ENCODE assay signal across 9 cellular contexts in genomic region chr9:69036799-69037198, GRCh38. TPM values are rescaled to one million over a fixed set of nuclear protein-coding genes. Genes with fewer than 3 reads are reported as not detected.
A peak's percentile ranks its signal among the peaks of the same experiment; 100 is the strongest.
DNase-seq lines count a peak whose midpoint lies in the region; ATAC-seq, FAIRE-seq and TF ChIP-seq lines count a peak whose summit lies in the region.
"Had no signal": no experiment of that assay in that cellular context is flagged by ENCODE, and none has a peak within 500 bp of the region (broad histone marks: within the 10 kb centered on the region; RNA-seq: fewer than 3 reads in every experiment).

No MANE protein-coding gene starts in this region.

- H3K27ac ChIP-seq in A549 (peak overlapping the region; percentile 93 to 98; a peak in 5 of 6 replicates), HUES48 (ENCODE audit: low read depth, low read length) (peak overlapping the region; percentile 18), body of pancreas (peak overlapping the region in 3 of 4 donors; percentile 87 to 91 (median 88))

- in situ Hi-C loops in ACHN (cut with HindIII; ENCODE audit: low pct_ligation_motif_present, low pct_unique_long_range_greater_than_20kb, low sequenced_read_pairs): no loop called here

- TF ChIP-seq POLR2A in A549 (IDR thresholded peaks at IDR 0.05; ENCODE audit: low read length) (no peak), body of pancreas (IDR thresholded peaks at IDR 0.05) (no peak)

- H3K36me3 ChIP-seq in HUES48 (ENCODE audit: control insufficient read depth, insufficient read depth, low read length) (no peaks in the 10 kb centered on the region; the same call in 1 of the 2 replicates), body of pancreas (replicated peaks in 1 of 2; ENCODE audit: insufficient read depth in 1 of 2, low read depth in 2 of 2) (no peaks in the 10 kb centered on the region)

- no peak for FAIRE-seq in A549 (lab: Jason Lieb, UNC)

- H3K9me3 Mint-ChIP-seq in mesothelial cell of epicardium: no peaks in the 10 kb centered on the region

- no peaks in the 10 kb centered on the region for H3K27me3 Mint-ChIP-seq in mesothelial cell of epicardium (ENCODE audit: low read depth)

- H3K4me3 ChIP-seq in A549: peak overlapping the region; percentile 70
- peak overlapping the region; percentile 100 for H3K4me3 ChIP-seq in HUES48 (ENCODE audit: low read depth, low read length)
- H3K4me3 ChIP-seq in body of pancreas: no peak overlapping the region

- peak overlapping the region; percentile 90 for H3K9ac ChIP-seq in HUES48 (ENCODE audit: low read depth, low read length)

- POLR2A ChIA-PET in A549 (lab: Yijun Ruan, JAX): interaction anchor here (1.0 to 2.2 kb wide), 3 partner anchors 8 to 121 kb away, joined by 3 to 6 read pairs (median 5); no protein-coding TSS in a partner anchor

- no peak for TF ChIP-seq RAD21 in A549 (conservative IDR thresholded peaks at IDR 0.05 in 1 of 2, IDR thresholded peaks at IDR 0.05 in 1 of 2)

- TF ChIP-seq EP300 in A549 (IDR thresholded peaks at IDR 0.05): no peak

- H3K4me1 ChIP-seq in A549: peaks cover 7% of the 10 kb centered on the region; the same call in 2 of the 3 replicates
- H3K4me1 ChIP-seq in HUES48 (ENCODE audit: control insufficient read depth, insufficient read depth, low read length): peaks cover 6% of the 10 kb centered on the region
- H3K4me1 ChIP-seq in body of pancreas: peaks cover 11% of the 10 kb centered on the region

- 76% methylated on average over 10 of the region's 10 CpGs for WGBS in A549 (ENCODE audit: missing lambda C conversion rate)
- WGBS in body of pancreas, 2 donors: 40 to 49% methylated on average over 10 of the region's 10 CpGs

- H3K4me3 Mint-ChIP-seq in mesothelial cell of epicardium: peak overlapping the region; percentile 97

- H3K4me1 Mint-ChIP-seq in mesothelial cell of epicardium: peaks cover 11% of the 10 kb centered on the region

- peak overlapping the region; percentile 90 for H3K4me2 ChIP-seq in A549

- no peaks in the 10 kb centered on the region for H3K36me3 Mint-ChIP-seq in mesothelial cell of epicardium

- intact Hi-C loops in body of pancreas (cut with DNase I): no loop called here

- TF ChIP-seq CTCF in A549 (IDR thresholded peaks at IDR 0.05): no peak
- no peak for TF ChIP-seq CTCF in body of pancreas (IDR thresholded peaks at IDR 0.05)
- TF ChIP-seq CTCF in mesothelial cell of epicardium (IDR thresholded peaks at IDR 0.05; ENCODE audit: unreplicated experiment): no peak

- no peak for ATAC-seq in A549
- no peak for ATAC-seq in body of pancreas

- H3K27me3 ChIP-seq in HUES48 (ENCODE audit: control insufficient read depth, insufficient read depth, low read length) (no peaks in the 10 kb centered on the region), body of pancreas (no peaks in the 10 kb centered on the region)

- peak overlapping the region; percentile 98 for H3K27ac Mint-ChIP-seq in mesothelial cell of epicardium

- DNase-seq in A549 (ENCODE audit: low read depth in 1 of 2, low spot score in 1 of 2) (no peak), body of pancreas (no peak), mesothelial cell of epicardium (ENCODE audit: low spot score in 2 of 2, unreplicated experiment in 2 of 2) (no peak), ACHN (no peak), SKM-1 (lab: John Stamatoyannopoulos, UW; ENCODE audit: unreplicated experiment) (no peak), nucleus accumbens (lab: John Stamatoyannopoulos, UW) (no peak), NCI-H2081 treated with DMSO at 0.1 percent for 48 hours (lab: John Stamatoyannopoulos, UW) (no peak)
- DNase-seq: NCI-H1105 treated with DMSO at 0.1 percent for 48 hours had no signal

- H3K9me3 ChIP-seq in A549: no peaks in the 10 kb centered on the region
- H3K9me3 ChIP-seq in HUES48 (ENCODE audit: control insufficient read depth, insufficient read depth, low read length): no peaks in the 10 kb centered on the region
- H3K9me3 ChIP-seq in body of pancreas: no peaks in the 10 kb centered on the region

- CTCF ChIA-PET in A549 (lab: Yijun Ruan, JAX): interaction anchor here (0.6 to 7.6 kb wide), 9 partner anchors 12 to 1606 kb away, joined by 3 to 90 read pairs (median 4); no protein-coding TSS in a partner anchor

TF ChIP-seq in A549, 52 proteins besides CTCF, POLR2A, EP300 and RAD21:
- TF ChIP-seq REST (IDR thresholded peaks at IDR 0.05) (no peak), BHLHE40 (IDR thresholded peaks at IDR 0.05; ENCODE audit: low read depth, low read length) (no peak), PHF8 (IDR thresholded peaks at IDR 0.05; ENCODE audit: borderline replicate concordance, low read depth) (no peak), MAX (IDR thresholded peaks at IDR 0.05) (no peak), CBX8 (IDR thresholded peaks at IDR 0.05) (no peak)
TF ChIP-seq in A549: peak in this region for 0.

RNA-seq across cellular contexts. Expression of gene FXN, which starts 1.2 kb away (rescaled TPM):
- polyA plus RNA-seq in A549 (2011; rRNA removed) (22.5 and 26.0 TPM in 2 replicates), A549 (2017; fragmentation: RNase III; extraction: RNeasy Plus Mini Kit Qiagen cat#74134 plus additional on column Dnase treatment) (20.5 to 22.5 TPM (median 22.4 TPM) in 3 replicates)
- polyA plus RNA-seq in A549 (2012; cell fraction: cytosol; rRNA removed): 23.0 and 25.8 TPM in 2 replicates
- 8.1 and 15.4 TPM in 2 replicates for polyA plus RNA-seq in A549 (2012; cell fraction: nucleus; rRNA removed)
- polyA minus RNA-seq in A549 (2011; rRNA and poly(A)+ RNA removed): 13.4 and 14.5 TPM in 2 replicates
- total RNA-seq in body of pancreas (1 to 10 TPM; 3.1 to 6.9 TPM), mesothelial cell of epicardium (20.7 to 22.4 TPM (median 20.8 TPM) in 3 replicates)

RNA-seq across cellular contexts. Expression of gene PRKACG, which starts 22.9 kb away (rescaled TPM):
- polyA plus RNA-seq in A549 (2011; rRNA removed) (not detected in 2 replicates), A549 (2017; fragmentation: RNase III; extraction: RNeasy Plus Mini Kit Qiagen cat#74134 plus additional on column Dnase treatment) (not detected in 3 replicates)
- polyA plus RNA-seq in A549 (2012; cell fraction: cytosol; rRNA removed): not detected in 2 replicates
- polyA plus RNA-seq in A549 (2012; cell fraction: nucleus; rRNA removed): not detected in 2 replicates
- polyA minus RNA-seq in A549 (2011; rRNA and poly(A)+ RNA removed): not detected in 2 replicates
- total RNA-seq in body of pancreas (not detected), mesothelial cell of epicardium (not detected in 3 replicates)

Comparison
In these comparisons a context has a peak if more than half of its experiments do, and no peak if none do; other contexts are left out.
1. H3K27ac ChIP-seq: peak in every context shown above with its lines; median percentile 96 in A549; 88 in body of pancreas; 18 in HUES48.
2. H3K4me3 ChIP-seq: peak in A549 (single experiment) and HUES48 (single experiment); none in body of pancreas (0 of 2).